Comparison of ENCODE assay signal across 15 cellular contexts in the genomic region with DNA sequence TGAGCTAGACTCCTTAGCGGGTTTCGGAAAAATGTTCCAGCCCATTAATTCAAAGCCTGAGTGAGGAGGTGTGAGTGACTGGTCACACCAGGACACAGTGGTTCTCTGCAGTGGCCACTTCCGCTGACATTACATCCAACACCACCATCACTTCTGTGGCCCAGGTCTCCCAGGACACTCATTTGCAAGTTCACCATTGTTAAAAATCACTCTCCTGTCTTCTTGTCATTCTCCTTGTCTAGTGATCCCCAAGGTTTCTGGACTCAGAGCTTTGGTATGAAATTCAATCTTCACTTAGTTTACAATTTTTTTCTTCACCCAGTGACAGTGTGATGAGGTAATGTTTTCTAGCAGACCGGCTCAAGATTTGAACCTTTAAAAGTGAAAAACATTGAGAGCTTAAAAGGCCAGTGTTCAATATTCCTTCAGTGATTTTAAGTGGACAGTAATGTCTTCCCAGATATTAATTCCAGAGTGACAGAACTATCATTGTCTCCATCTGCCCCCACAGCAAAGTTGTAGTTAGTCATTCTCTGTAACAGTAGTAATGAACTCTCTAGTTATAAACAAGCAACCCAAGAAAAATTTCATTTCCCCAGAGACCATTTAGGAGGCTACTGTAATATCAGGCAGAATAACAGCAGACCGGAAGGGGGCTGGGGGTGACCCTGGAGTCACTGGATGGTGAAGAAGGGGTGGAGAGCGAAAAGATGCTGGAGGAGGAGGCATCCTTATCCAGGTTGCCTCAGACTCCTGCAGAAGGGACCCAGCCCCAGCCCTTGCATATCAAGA.
DNase-seq lines count a peak whose midpoint lies in the region; TF ChIP-seq lines count a peak whose summit lies in the region.
"Had no signal": no experiment of that assay in that cellular context is flagged by ENCODE, and none has a peak within 500 bp of the region (broad histone marks: within the 10 kb centered on the region; RNA-seq: fewer than 3 reads in every experiment).

No MANE protein-coding gene starts in this region.

- peak overlapping the region; percentile 52 for H3K27ac Mint-ChIP-seq in mesothelial cell of epicardium
- H3K27ac Mint-ChIP-seq: H9 had no signal

- peaks cover 23% of the 10 kb centered on the region for H3K36me3 Mint-ChIP-seq in mesothelial cell of epicardium

- H3K27me3 Mint-ChIP-seq in mesothelial cell of epicardium (ENCODE audit: low read depth), result no peaks in the 10 kb centered on the region

- H3K9me3 Mint-ChIP-seq in mesothelial cell of epicardium, result no peaks in the 10 kb centered on the region
- H3K9me3 Mint-ChIP-seq: H9 had no signal

- peaks cover 12% of the 10 kb centered on the region for H3K4me1 Mint-ChIP-seq in mesothelial cell of epicardium

- DNase-seq in AG08395 (ENCODE audit: low spot score) (peak; percentile 39), fibroblast of gingiva (ENCODE audit: low read depth) (peak; percentile 39), mesothelial cell of epicardium (ENCODE audit: low spot score in 2 of 2, unreplicated experiment in 2 of 2) (no peak), NCI-H2029 treated with DMSO at 0.1 percent for 48 hours (lab: John Stamatoyannopoulos, UW) (no peak), superior temporal gyrus (ENCODE audit: extremely low spot score) (no peak), HuH-7.5 (ENCODE audit: low spot score) (no peak)
- DNase-seq in activated naive CD4-positive, alpha-beta T cell (lab: John Stamatoyannopoulos, UW), result no peak
- DNase-seq: activated CD4-positive, CD25-positive, alpha-beta regulatory T cell; activated T-cell treated with anti-CD3 and anti-CD28 coated beads for 4 hours; H9; NCI-H146; NCI-H774; sigmoid colon; SJCRH30 had no signal

- H3K4me3 Mint-ChIP-seq in mesothelial cell of epicardium, result no peak overlapping the region
- H3K4me3 Mint-ChIP-seq: H9 had no signal

- no peak for TF ChIP-seq CTCF in mesothelial cell of epicardium (IDR thresholded peaks at IDR 0.05; ENCODE audit: unreplicated experiment)

TF ChIP-seq in PFSK-1, 5 proteins besides CTCF, POLR2A, EP300 and RAD21:
- TF ChIP-seq POLR2AphosphoS5 (IDR thresholded peaks at IDR 0.05; ENCODE audit: low read depth, low read length) (no peak), FOXP2 (optimal IDR thresholded peaks at IDR 0.05; ENCODE audit: borderline replicate concordance, extremely low read depth, extremely low read length, insufficient read depth) (peak; percentile 49), SIN3A (IDR thresholded peaks at IDR 0.05; ENCODE audit: borderline replicate concordance, insufficient read depth, low read length) (no peak), TAF1 (IDR thresholded peaks at IDR 0.05; ENCODE audit: borderline replicate concordance, insufficient read depth, low read length) (no peak)

Comparison
In these comparisons a context has a peak if more than half of its experiments do, and no peak if none do; other contexts are left out.
1. DNase-seq: peak in AG08395 (single experiment) and fibroblast of gingiva (single experiment); none in mesothelial cell of epicardium (0 of 2), activated naive CD4-positive, alpha-beta T cell (0 of 4), NCI-H2029 treated with DMSO at 0.1 percent for 48 hours (single experiment), superior temporal gyrus (single experiment) and HuH-7.5 (single experiment).